8 cellular contexts compared by ENCODE assay signal in the genomic region with DNA sequence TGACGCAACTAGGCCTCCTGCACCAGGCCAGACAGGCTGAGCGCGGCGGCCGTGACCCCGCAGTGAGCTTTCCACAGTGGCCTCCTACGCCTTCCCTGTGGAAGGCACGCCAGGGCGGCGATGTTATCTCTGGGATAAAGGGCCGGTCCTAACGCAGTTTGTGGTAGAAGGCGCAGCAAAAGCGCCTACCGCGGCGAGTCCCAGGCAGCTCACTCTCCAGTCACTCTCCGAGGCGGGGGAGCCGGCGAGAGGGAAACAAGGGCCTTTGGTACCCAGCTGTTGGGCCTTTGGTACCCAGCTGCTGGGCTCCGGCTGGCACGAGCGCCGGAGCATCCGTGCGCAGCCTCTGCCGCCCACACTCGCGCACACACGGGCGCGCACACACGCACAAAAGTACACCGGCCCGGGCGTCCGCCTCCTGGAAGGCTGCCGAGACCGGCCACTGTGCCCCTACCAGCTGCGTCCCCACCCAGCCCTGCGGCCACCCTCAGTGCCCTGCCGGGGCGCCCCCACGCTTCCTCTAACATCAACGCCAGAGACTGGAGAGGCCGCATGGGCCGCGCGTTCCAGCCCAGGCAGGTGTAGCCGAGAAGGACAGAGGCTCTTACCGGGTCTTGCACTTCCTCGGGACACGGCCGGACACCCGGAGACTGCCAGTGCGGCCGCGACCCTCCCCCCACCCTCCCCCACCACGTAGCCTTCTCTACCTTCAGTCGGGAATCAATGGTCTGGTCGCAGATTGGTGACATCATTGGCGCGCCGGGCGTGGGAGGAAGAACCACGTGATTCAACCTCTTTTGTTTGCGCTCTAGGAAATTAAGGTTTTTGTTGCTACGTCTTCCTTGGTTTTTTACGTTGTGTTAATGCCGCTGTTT. TPM values are rescaled to one million over a fixed set of nuclear protein-coding genes. Genes with fewer than 3 reads are reported as not detected.
DNase-seq lines count a peak whose midpoint lies in the region; ATAC-seq and TF ChIP-seq lines count a peak whose summit lies in the region.

No MANE protein-coding gene starts in this region.

- POLR2A ChIA-PET in CD8-positive, alpha-beta memory T cell (lab: Charles Lee): interaction anchor here (0.5 to 2.4 kb wide), 4 partner anchors 14 to 50 kb away, joined by 3 to 26 read pairs (median 4); a partner anchor contains a TSS
- POLR2A ChIA-PET in naive thymus-derived CD4-positive, alpha-beta T cell (lab: Charles Lee): interaction anchor here (0.9 to 3.3 kb wide), 9 partner anchors 8 to 131 kb away, joined by 3 to 20 read pairs (median 4); a partner anchor contains a TSS

- H3K27ac Mint-ChIP-seq in CD8-positive, alpha-beta memory T cell: peak overlapping the region; percentile 97 to 100 (median 99)
- peak overlapping the region; percentile 92 for H3K27ac Mint-ChIP-seq in activated T-helper 17 cell treated with anti-CD3 and anti-CD28 coated beads, Interleukin-2, amount 50 U/mL, for 72 hours
- peak overlapping the region; percentile 98 to 100 (median 99) for H3K27ac Mint-ChIP-seq in naive thymus-derived CD4-positive, alpha-beta T cell

- peaks cover 27 to 52% (median 45%) of the 10 kb centered on the region in 3 donors for H3K4me1 Mint-ChIP-seq in CD8-positive, alpha-beta memory T cell
- peaks cover 27% of the 10 kb centered on the region for H3K4me1 Mint-ChIP-seq in activated T-helper 17 cell treated with anti-CD3 and anti-CD28 coated beads, Interleukin-2, amount 50 U/mL, for 72 hours
- H3K4me1 Mint-ChIP-seq in naive thymus-derived CD4-positive, alpha-beta T cell: peaks cover 20 to 54% (median 44%) of the 10 kb centered on the region in 7 donors

- no peaks in the 10 kb centered on the region for H3K27me3 ChIP-seq in CD8-positive, alpha-beta memory T cell (ENCODE audit: insufficient read depth, low read length, poor library complexity, severe bottlenecking)
- H3K27me3 ChIP-seq in naive thymus-derived CD4-positive, alpha-beta T cell (ENCODE audit: control insufficient read depth in 2 of 2, insufficient read depth in 2 of 2, low read length in 2 of 2): no peaks in the 10 kb centered on the region

- CTCF ChIA-PET in CD8-positive, alpha-beta memory T cell (lab: Charles Lee): interaction anchor here (1.4 to 1.7 kb wide), 3 partner anchors 19 to 292 kb away, joined by 3 to 4 read pairs (median 3); no protein-coding TSS in a partner anchor
- CTCF ChIA-PET in naive thymus-derived CD4-positive, alpha-beta T cell (lab: Charles Lee): interaction anchor here (0.6 to 1.8 kb wide), 3 partner anchors 17 to 67 kb away, joined by 4 to 10 read pairs (median 6); no protein-coding TSS in a partner anchor

- DNase-seq in CD8-positive, alpha-beta memory T cell: peak; percentile 77 to 92 (median 82)
- peak; percentile 70 for DNase-seq in LNCaP clone FGC (ENCODE audit: low read depth)
- DNase-seq in RPMI8226: peak; percentile 93
- peak; percentile 91 for DNase-seq in fibroblast of mammary gland (ENCODE audit: low read depth)
- peak; percentile 78 to 92 (median 90) for DNase-seq in naive thymus-derived CD4-positive, alpha-beta T cell
- DNase-seq in stimulated activated CD8-positive, alpha-beta memory T cell treated with anti-CD3 and anti-CD28 coated beads, Interleukin-7, amount 100 ng/mL, for 48 hours (ENCODE audit: extremely low read depth in 1 of 2, low read depth in 1 of 2): peak; percentile 76 to 82

- peaks cover 3 to 12% of the 10 kb centered on the region in 2 donors for H3K27me3 Mint-ChIP-seq in CD8-positive, alpha-beta memory T cell
- H3K27me3 Mint-ChIP-seq in activated T-helper 17 cell treated with anti-CD3 and anti-CD28 coated beads, Interleukin-2, amount 50 U/mL, for 72 hours: peaks cover 4% of the 10 kb centered on the region
- H3K27me3 Mint-ChIP-seq in naive thymus-derived CD4-positive, alpha-beta T cell: peaks cover 0 to 20% (median 7%) of the 10 kb centered on the region in 5 donors

- peaks cover 21% of the 10 kb centered on the region for H3K4me1 ChIP-seq in CD8-positive, alpha-beta memory T cell (ENCODE audit: insufficient read depth, low read length)
- peaks cover 15% of the 10 kb centered on the region in 2 donors for H3K4me1 ChIP-seq in naive thymus-derived CD4-positive, alpha-beta T cell (ENCODE audit: control insufficient read depth in 2 of 2, insufficient read depth in 2 of 2, low read length in 2 of 2)

- peaks cover 11 to 39% (median 16%) of the 10 kb centered on the region in 3 donors for H3K36me3 Mint-ChIP-seq in CD8-positive, alpha-beta memory T cell
- H3K36me3 Mint-ChIP-seq in activated T-helper 17 cell treated with anti-CD3 and anti-CD28 coated beads, Interleukin-2, amount 50 U/mL, for 72 hours (ENCODE audit: low read depth): peaks cover 57% of the 10 kb centered on the region
- peaks cover 3 to 21% (median 12%) of the 10 kb centered on the region in 5 donors for H3K36me3 Mint-ChIP-seq in naive thymus-derived CD4-positive, alpha-beta T cell

- TF ChIP-seq CTCF in LNCaP clone FGC (IDR thresholded peaks at IDR 0.05; ENCODE audit: control insufficient read depth, extremely low read depth, insufficient read depth) (no peak), fibroblast of mammary gland (conservative IDR thresholded peaks at IDR 0.05; ENCODE audit: control insufficient read depth, insufficient read depth, low read depth, low read length) (no peak)

- H3K36me3 ChIP-seq in CD8-positive, alpha-beta memory T cell (ENCODE audit: insufficient read depth, low read length): no peaks in the 10 kb centered on the region
- H3K36me3 ChIP-seq in naive thymus-derived CD4-positive, alpha-beta T cell (ENCODE audit: control insufficient read depth in 2 of 3, insufficient read depth in 3 of 3, low read length in 3 of 3): peaks cover 0 to 15% (median 3%) of the 10 kb centered on the region in 3 experiments

- peak overlapping the region; percentile 89 to 99 (median 95) for H3K4me3 Mint-ChIP-seq in CD8-positive, alpha-beta memory T cell
- H3K4me3 Mint-ChIP-seq in activated T-helper 17 cell treated with anti-CD3 and anti-CD28 coated beads, Interleukin-2, amount 50 U/mL, for 72 hours: peak overlapping the region; percentile 90
- peak overlapping the region; percentile 85 to 100 (median 94) for H3K4me3 Mint-ChIP-seq in naive thymus-derived CD4-positive, alpha-beta T cell

- H3K27ac ChIP-seq in CD8-positive, alpha-beta memory T cell (ENCODE audit: low read depth, low read length): peak overlapping the region; percentile 92
- H3K27ac ChIP-seq in naive thymus-derived CD4-positive, alpha-beta T cell (ENCODE audit: low read depth, low read length): peak overlapping the region; percentile 99

- peaks cover 0 to 10% (median 5%) of the 10 kb centered on the region in 5 donors for H3K9me3 Mint-ChIP-seq in CD8-positive, alpha-beta memory T cell
- H3K9me3 Mint-ChIP-seq in activated T-helper 17 cell treated with anti-CD3 and anti-CD28 coated beads, Interleukin-2, amount 50 U/mL, for 72 hours: peaks cover 10% of the 10 kb centered on the region
- H3K9me3 Mint-ChIP-seq in naive thymus-derived CD4-positive, alpha-beta T cell: peaks cover 6 to 21% (median 12%) of the 10 kb centered on the region in 11 donors

- intact Hi-C loops in naive thymus-derived CD4-positive, alpha-beta T cell (cut with micrococcal nuclease): loop anchor here (1.0 to 5.0 kb wide), 8 partner anchors 19 to 955 kb away; a partner anchor contains a TSS

- peak; percentile 60 for ATAC-seq in GM21515 (IDR thresholded peaks at IDR 0.05; ENCODE audit: unreplicated experiment)
- ATAC-seq in activated T-helper 17 cell treated with anti-CD3 and anti-CD28 coated beads, Interleukin-2, amount 50 U/mL, for 72 hours (replicated peaks): peak; percentile 76
- ATAC-seq in naive thymus-derived CD4-positive, alpha-beta T cell: peak; percentile 81

- peak overlapping the region; percentile 68 for H3K4me3 ChIP-seq in CD8-positive, alpha-beta memory T cell (ENCODE audit: low read length)
- peak overlapping the region; percentile 91 for H3K4me3 ChIP-seq in LNCaP clone FGC (ENCODE audit: low read depth, low read length)
- peak overlapping the region; percentile 92 for H3K4me3 ChIP-seq in fibroblast of mammary gland (ENCODE audit: control insufficient read depth, low read depth, low read length)
- peak overlapping the region; percentile 72 for H3K4me3 ChIP-seq in naive thymus-derived CD4-positive, alpha-beta T cell (ENCODE audit: low read length)

- H3K9me3 ChIP-seq in CD8-positive, alpha-beta memory T cell (ENCODE audit: low read length): no peaks in the 10 kb centered on the region
- peaks cover 0 to 7% (median 0%) of the 10 kb centered on the region in 3 experiments for H3K9me3 ChIP-seq in naive thymus-derived CD4-positive, alpha-beta T cell (ENCODE audit: control insufficient read depth in 2 of 3, low read length in 3 of 3)

RNA-seq across cellular contexts. Expression of a gene that starts 19.5 kb away (rescaled TPM):
- 100 to 1,000 TPM; 223 TPM for total RNA-seq in CD8-positive, alpha-beta memory T cell
- 157 TPM for polyA plus RNA-seq in CD8-positive, alpha-beta memory T cell
- 100 to 1,000 TPM; 185 to 213 TPM for total RNA-seq in activated T-helper 17 cell treated with anti-CD3 and anti-CD28 coated beads, Interleukin-2, amount 50 U/mL, for 72 hours
- total RNA-seq in naive thymus-derived CD4-positive, alpha-beta T cell: 100 to 1,000 TPM; 206 to 408 (median 237) TPM
- polyA plus RNA-seq in naive thymus-derived CD4-positive, alpha-beta T cell: 100 to 1,000 TPM; 101 to 167 TPM

RNA-seq across cellular contexts. Expression of a gene that starts 59.9 kb away (rescaled TPM):
- not detected for total RNA-seq in CD8-positive, alpha-beta memory T cell
- 0.16 TPM for polyA plus RNA-seq in CD8-positive, alpha-beta memory T cell
- total RNA-seq in activated T-helper 17 cell treated with anti-CD3 and anti-CD28 coated beads, Interleukin-2, amount 50 U/mL, for 72 hours: under 1 TPM in 1 of 2 donors, not detected in 1; 0.05 TPM
- not detected for total RNA-seq in naive thymus-derived CD4-positive, alpha-beta T cell
- polyA plus RNA-seq in naive thymus-derived CD4-positive, alpha-beta T cell: not detected

Comparison
In these comparisons a context has a peak if more than half of its experiments do, and no peak if none do; other contexts are left out.
1. Peak in every context shown above with its lines: DNase-seq, ATAC-seq, H3K4me3 ChIP-seq and H3K27ac ChIP-seq.